ENCODE assay signal across 16 cellular contexts in the genomic region with DNA sequence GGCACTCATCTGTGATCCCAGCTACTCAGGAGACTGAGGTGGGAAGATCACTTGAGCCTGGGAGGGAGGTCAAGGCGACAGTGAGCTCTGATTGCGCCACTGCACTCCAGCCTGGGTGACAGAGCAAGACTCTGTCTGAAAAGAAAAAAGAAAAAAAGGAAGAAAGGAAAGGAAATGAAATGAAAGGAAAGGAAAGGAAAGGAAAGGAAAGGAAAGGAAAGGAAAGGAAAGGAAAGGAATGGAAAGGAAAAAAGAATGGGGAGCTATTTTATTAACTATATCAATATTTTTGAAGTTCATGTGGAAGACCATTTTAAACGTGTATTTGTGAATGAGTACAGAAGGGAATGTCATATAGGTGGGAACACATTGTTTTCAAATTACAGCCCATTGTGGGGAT. TPM values are rescaled to one million over a fixed set of nuclear protein-coding genes. Genes with fewer than 3 reads are reported as not detected.
DNase-seq lines count a peak whose midpoint lies in the region; ATAC-seq and TF ChIP-seq lines count a peak whose summit lies in the region.
"Had no signal": no experiment of that assay in that cellular context is flagged by ENCODE, and none has a peak within 500 bp of the region (broad histone marks: within the 10 kb centered on the region; RNA-seq: fewer than 3 reads in every experiment).

No MANE protein-coding gene starts in this region.

- no peaks in the 10 kb centered on the region for H3K27me3 ChIP-seq in breast epithelium
- no peaks in the 10 kb centered on the region for H3K27me3 ChIP-seq in naive thymus-derived CD4-positive, alpha-beta T cell (ENCODE audit: control insufficient read depth in 2 of 2, insufficient read depth in 2 of 2, low read length in 2 of 2)
- H3K27me3 ChIP-seq in tibial artery, result no peaks in the 10 kb centered on the region

- TF ChIP-seq CTCF in MCF 10A (IDR thresholded peaks at IDR 0.05; ENCODE audit: unreplicated experiment) (no peak), breast epithelium (IDR thresholded peaks at IDR 0.05) (no peak), NB4 (IDR thresholded peaks at IDR 0.05; ENCODE audit: low read depth, low read length) (no peak), tibial artery (IDR thresholded peaks at IDR 0.05) (no peak)

- H3K27me3 Mint-ChIP-seq in MCF 10A (ENCODE audit: insufficient read depth, unreplicated experiment), result no peaks in the 10 kb centered on the region
- H3K27me3 Mint-ChIP-seq in naive thymus-derived CD4-positive, alpha-beta T cell, result peaks cover 0 to 25% (median 0%) of the 10 kb centered on the region in 5 donors
- H3K27me3 Mint-ChIP-seq: CD4-positive, CD25-positive, alpha-beta regulatory T cell had no signal

- no peak overlapping the region for H3K27ac ChIP-seq in breast epithelium
- no peak overlapping the region for H3K27ac ChIP-seq in naive thymus-derived CD4-positive, alpha-beta T cell (ENCODE audit: low read depth, low read length)
- peak overlapping the region; percentile 31 to 75 for H3K27ac ChIP-seq in tibial artery
- H3K27ac ChIP-seq: A549 had no signal

- H3K4me3 Mint-ChIP-seq in MCF 10A (ENCODE audit: unreplicated experiment), result no peak overlapping the region
- H3K4me3 Mint-ChIP-seq in naive thymus-derived CD4-positive, alpha-beta T cell, result no peak overlapping the region

- H3K4me1 Mint-ChIP-seq in MCF 10A (ENCODE audit: insufficient read depth, unreplicated experiment), result peaks cover 16% of the 10 kb centered on the region
- H3K4me1 Mint-ChIP-seq in naive thymus-derived CD4-positive, alpha-beta T cell, result peaks cover 10 to 33% (median 20%) of the 10 kb centered on the region in 7 donors

- H3K9me3 ChIP-seq in breast epithelium (no peaks in the 10 kb centered on the region), tibial artery (no peaks in the 10 kb centered on the region)
- H3K9me3 ChIP-seq in naive thymus-derived CD4-positive, alpha-beta T cell (ENCODE audit: control insufficient read depth in 2 of 3, low read length in 3 of 3), result no peaks in the 10 kb centered on the region

- H3K4me1 ChIP-seq in breast epithelium, result peaks cover 0 to 3% of the 10 kb centered on the region in 2 donors
- peaks cover 0 to 8% of the 10 kb centered on the region in 2 donors for H3K4me1 ChIP-seq in naive thymus-derived CD4-positive, alpha-beta T cell (ENCODE audit: control insufficient read depth in 2 of 2, insufficient read depth in 2 of 2, low read length in 2 of 2)
- peaks cover 0 to 29% (median 10%) of the 10 kb centered on the region in 4 donors for H3K4me1 ChIP-seq in tibial artery

- no TSS peak for BruUV-seq in MCF 10A (replicated peaks; lab: Mats Ljungman, UMichigan)

- POLR2A ChIA-PET in MCF 10A (lab: Yijun Ruan, JAX), result interaction anchor here (1.5 to 2.5 kb wide), 6 partner anchors 10 to 57 kb away, joined by 4 to 12 read pairs (median 8); a partner anchor contains a TSS
- POLR2A ChIA-PET in naive thymus-derived CD4-positive, alpha-beta T cell (lab: Charles Lee), result interaction anchor here (0.6 to 1.4 kb wide), 4 partner anchors 9 to 117 kb away, joined by 3 read pairs; a partner anchor contains a TSS

- no peak for ATAC-seq in naive thymus-derived CD4-positive, alpha-beta T cell
- ATAC-seq in left lobe of liver, result no peak
- ATAC-seq: A549, HepG2 had no signal

- DNase-seq in MCF 10A (ENCODE audit: unreplicated experiment) (no peak), breast epithelium (ENCODE audit: low spot score in 2 of 2) (no peak), NB4 (ENCODE audit: low read depth) (peak; percentile 31), tibial artery (no peak), left lobe of liver (ENCODE audit: low spot score) (no peak), GM19240 (ENCODE audit: insufficient read length, low spot score) (no peak)
- no peak for DNase-seq in naive thymus-derived CD4-positive, alpha-beta T cell
- no peak for DNase-seq in stimulated activated CD8-positive, alpha-beta memory T cell treated with anti-CD3 and anti-CD28 coated beads, Interleukin-4, amount 100 ng/mL, for 48 hours
- DNase-seq: DMS79 treated with DMSO at 0.1 percent for 48 hours, NCI-H146, NCI-H2081 treated with DMSO at 0.1 percent for 48 hours, NCI-H524, SIG-M5 had no signal

- intact Hi-C loops in MCF 10A (cut with micrococcal nuclease) (loop anchor here (1.0 kb wide), 1 partner anchor 74 kb away; no protein-coding TSS in a partner anchor), breast epithelium (cut with DNase I; ENCODE audit: low total_unique reads) (no loop called here), tibial artery (cut with DNase I; ENCODE audit: low total_unique reads) (no loop called here)
- intact Hi-C loops in naive thymus-derived CD4-positive, alpha-beta T cell (cut with micrococcal nuclease), result loop anchor here in 1 of 2 donors (10.0 kb wide), 1 partner anchor 270 kb away; no protein-coding TSS in a partner anchor

- CTCF ChIA-PET in MCF 10A (lab: Yijun Ruan, JAX), result interaction anchor here (0.7 to 3.6 kb wide), 2 partner anchors 74 to 98 kb away, joined by 5 to 14 read pairs; no protein-coding TSS in a partner anchor
- CTCF ChIA-PET in naive thymus-derived CD4-positive, alpha-beta T cell (lab: Charles Lee), result interaction anchor here (1.5 to 2.5 kb wide), 2 partner anchors 75 to 94 kb away, joined by 3 to 11 read pairs; no protein-coding TSS in a partner anchor

- peak overlapping the region; percentile 82 for H3K27ac Mint-ChIP-seq in MCF 10A (ENCODE audit: low read depth, unreplicated experiment)
- peak overlapping the region in 5 of 9 donors; percentile 34 to 68 (median 57) for H3K27ac Mint-ChIP-seq in naive thymus-derived CD4-positive, alpha-beta T cell

- H3K4me3 ChIP-seq in breast epithelium, result no peak overlapping the region
- no peak overlapping the region for H3K4me3 ChIP-seq in NB4 (ENCODE audit: low read depth, low read length)
- no peak overlapping the region for H3K4me3 ChIP-seq in naive thymus-derived CD4-positive, alpha-beta T cell (ENCODE audit: low read length)
- H3K4me3 ChIP-seq in tibial artery, result no peak overlapping the region
- H3K4me3 ChIP-seq: A549 had no signal

- TF ChIP-seq POLR2A in breast epithelium (IDR thresholded peaks at IDR 0.05) (no peak), NB4 (IDR thresholded peaks at IDR 0.05; ENCODE audit: extremely low read depth, insufficient read length) (no peak)

- H3K36me3 ChIP-seq in breast epithelium, result no peaks in the 10 kb centered on the region
- H3K36me3 ChIP-seq in naive thymus-derived CD4-positive, alpha-beta T cell (ENCODE audit: control insufficient read depth in 2 of 3, insufficient read depth in 3 of 3, low read length in 3 of 3), result no peaks in the 10 kb centered on the region
- no peaks in the 10 kb centered on the region for H3K36me3 ChIP-seq in tibial artery

- no peaks in the 10 kb centered on the region for H3K9me3 Mint-ChIP-seq in MCF 10A (ENCODE audit: unreplicated experiment)
- H3K9me3 Mint-ChIP-seq in naive thymus-derived CD4-positive, alpha-beta T cell, result peaks cover 0 to 13% (median 6%) of the 10 kb centered on the region in 11 donors

- no peaks in the 10 kb centered on the region for H3K36me3 Mint-ChIP-seq in MCF 10A (ENCODE audit: insufficient read depth, unreplicated experiment)
- H3K36me3 Mint-ChIP-seq in naive thymus-derived CD4-positive, alpha-beta T cell, result peaks cover 0 to 19% (median 0%) of the 10 kb centered on the region in 5 donors

RNA-seq across cellular contexts. Expression of a gene that starts 7.0 kb away (rescaled TPM):
- total RNA-seq in MCF 10A (2022) (0.58 and 1.3 TPM in 2 replicates), breast epithelium (1 to 10 TPM; 2.6 to 6.6 (median 3.5) TPM), left lobe of liver (6.0 TPM)
- 10 to 100 TPM in 1 of 5 experiments, 1 to 10 TPM in 4; 6.0 to 16.4 (median 8.4) TPM for total RNA-seq in naive thymus-derived CD4-positive, alpha-beta T cell
- 1 to 10 TPM; 4.4 to 9.9 TPM for polyA plus RNA-seq in naive thymus-derived CD4-positive, alpha-beta T cell

RNA-seq across cellular contexts. Expression of a gene that starts 33.0 kb away (rescaled TPM):
- total RNA-seq in MCF 10A (2022) (1.4 and 3.6 TPM in 2 replicates), breast epithelium (10 to 100 TPM in 1 of 3 donors, 1 to 10 TPM in 2; 8.2 to 10.4 (median 9.5) TPM), left lobe of liver (8.7 TPM)
- total RNA-seq in naive thymus-derived CD4-positive, alpha-beta T cell, result 10 to 100 TPM in 1 of 5 experiments, 1 to 10 TPM in 4; 1.8 to 22.3 (median 3.2) TPM
- 10 to 100 TPM in 1 of 2 donors, 1 to 10 TPM in 1; 4.1 to 13.1 TPM for polyA plus RNA-seq in naive thymus-derived CD4-positive, alpha-beta T cell

RNA-seq across cellular contexts. Expression of a gene that starts 43.3 kb away (rescaled TPM):
- total RNA-seq in MCF 10A (2022) (18.5 and 22.3 TPM in 2 replicates), breast epithelium (10 to 100 TPM; 44.9 to 90.7 (median 67.2) TPM), left lobe of liver (53.8 TPM)
- 10 to 100 TPM; 19.9 to 49.9 (median 48.3) TPM for total RNA-seq in naive thymus-derived CD4-positive, alpha-beta T cell
- polyA plus RNA-seq in naive thymus-derived CD4-positive, alpha-beta T cell, result 10 to 100 TPM; 95.8 to 97.8 TPM

Comparison
In these comparisons a context has a peak if more than half of its experiments do, and no peak if none do; other contexts are left out.
1. H3K27ac ChIP-seq: peak in tibial artery (2 of 2); none in breast epithelium (0 of 2) and naive thymus-derived CD4-positive, alpha-beta T cell (single experiment).